In the genomic region with DNA sequence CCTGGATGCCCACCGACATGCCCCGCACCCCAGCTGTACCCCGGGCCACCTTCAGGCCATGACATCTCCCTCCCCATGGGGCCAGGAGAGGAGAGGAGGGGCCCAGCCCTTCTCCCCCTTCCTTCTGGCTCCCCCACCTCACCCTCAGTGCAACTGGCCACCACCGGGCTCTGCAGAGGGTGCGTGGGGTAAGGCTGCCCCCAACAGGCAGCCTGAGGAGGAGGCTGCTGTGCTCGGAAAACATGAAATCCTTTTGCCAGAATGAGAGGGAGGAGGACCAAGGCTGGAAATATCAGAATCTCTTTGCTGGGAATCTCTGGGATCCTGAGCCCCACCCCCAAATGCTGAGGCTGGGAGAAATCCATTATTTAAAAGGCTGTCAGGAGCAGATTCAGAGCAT, we compare ENCODE assay signal across 8 cellular contexts.
DNase-seq lines count a peak whose midpoint lies in the region; ATAC-seq and TF ChIP-seq lines count a peak whose summit lies in the region.

No MANE protein-coding gene starts in this region.

- no peak overlapping the region for H2AK5ac ChIP-seq in H9 (ENCODE audit: insufficient read length, low read length)

- no peak overlapping the region for H4K8ac ChIP-seq in H9 (replicated peaks; ENCODE audit: insufficient read length, low read depth, low read length)

- no peaks in the 10 kb centered on the region for H3K9me3 Mint-ChIP-seq in H9

- ATAC-seq in GM18520 (IDR thresholded peaks at IDR 0.05; ENCODE audit: unreplicated experiment) (no peak), HG02938 (IDR thresholded peaks at IDR 0.05; ENCODE audit: unreplicated experiment) (no peak)

- WGBS in H9 (ENCODE audit: extremely low coverage, insufficient read length, low lambda C conversion rate) = no CpG with 5 or more reads among the region's 6 CpGs

- H2BK5ac ChIP-seq in H9 (ENCODE audit: insufficient read length, low read length) = no peak overlapping the region

- DNase-seq in D341Med (ENCODE audit: low spot score) = peak; percentile 86
- peak; percentile 78 for DNase-seq in H9
- peak; percentile 53 for DNase-seq in RPMI8226
- DNase-seq in globus pallidus (ENCODE audit: low spot score) = peak; percentile 1
- no peak for DNase-seq in NCI-H510A treated with DMSO at 0.1 percent for 48 hours (lab: John Stamatoyannopoulos, UW)
- no peak for DNase-seq in NCI-H146 (lab: John Stamatoyannopoulos, UW)

- no peak overlapping the region for H3K14ac ChIP-seq in H9 (ENCODE audit: insufficient read depth, low read length)

- H3K27ac Mint-ChIP-seq in H9 = no peak overlapping the region

- no peaks in the 10 kb centered on the region for H3K36me3 Mint-ChIP-seq in H9 (ENCODE audit: insufficient read depth in 1 of 3, low read depth in 3 of 3)

- H3K4ac ChIP-seq in H9 (ENCODE audit: low read depth, low read length) = no peak overlapping the region

- no peak overlapping the region for H3K18ac ChIP-seq in H9 (ENCODE audit: insufficient read length, low read depth, low read length)

- no peak overlapping the region for H2AFZ ChIP-seq in H9 (ENCODE audit: low read length)

- no peak overlapping the region for H4K91ac ChIP-seq in H9 (ENCODE audit: insufficient read length, low read depth, low read length)

- no peaks in the 10 kb centered on the region for H3K27me3 ChIP-seq in H9 (ENCODE audit: insufficient read depth, low read length)

- no peaks in the 10 kb centered on the region for H3K23me2 ChIP-seq in H9 (ENCODE audit: insufficient read length, low read depth, low read length, poor library complexity, severe bottlenecking)

- no peaks in the 10 kb centered on the region for H4K20me1 ChIP-seq in H9 (ENCODE audit: control insufficient read depth, insufficient read depth, insufficient read length)

- no peak overlapping the region for H3K27ac ChIP-seq in H9 (ENCODE audit: insufficient read length, low read depth, low read length)

- peaks cover 5 to 7% of the 10 kb centered on the region in 2 experiments; a peak in 3 of 4 replicates for H3K4me1 Mint-ChIP-seq in H9

- no peak overlapping the region for H3K56ac ChIP-seq in H9 (ENCODE audit: insufficient read length, low read depth, low read length)

- no peak overlapping the region for H3K4me2 ChIP-seq in H9 (ENCODE audit: insufficient read depth, insufficient read length, low read length)

- H3K4me3 Mint-ChIP-seq in H9 = no peak overlapping the region

- no peaks in the 10 kb centered on the region for H3K79me1 ChIP-seq in H9 (ENCODE audit: insufficient read depth, low read depth, low read length, poor library complexity, severe bottlenecking)

- no peak overlapping the region for H3T11ph ChIP-seq in H9 (ENCODE audit: low read length)

- H3K4me1 ChIP-seq in H9 (ENCODE audit: insufficient read depth, low read length) = no peaks in the 10 kb centered on the region

- no peaks in the 10 kb centered on the region for H3K9me3 ChIP-seq in H9 (ENCODE audit: control insufficient read depth, low read depth, low read length)

- TF ChIP-seq CTCF in H9 (conservative IDR thresholded peaks at IDR 0.05) = peak; percentile 94

- H2BK12ac ChIP-seq in H9 (ENCODE audit: insufficient read length, low read depth, low read length) = no peak overlapping the region

- no peaks in the 10 kb centered on the region for H3K79me2 ChIP-seq in H9 (ENCODE audit: insufficient read depth, low read length)

- no peak overlapping the region for H3K9ac ChIP-seq in H9 (ENCODE audit: extremely low read depth, insufficient read length, low read length)

- no peak overlapping the region for H2BK20ac ChIP-seq in H9 (ENCODE audit: low read depth, low read length, poor library complexity, severe bottlenecking)

- H2BK120ac ChIP-seq in H9 (ENCODE audit: low read depth, low read length, poor library complexity, severe bottlenecking) = no peak overlapping the region

- H3K23ac ChIP-seq in H9 (ENCODE audit: insufficient read length, low read depth, low read length) = no peak overlapping the region

- no peak overlapping the region for H4K5ac ChIP-seq in H9 (ENCODE audit: insufficient read length, low read depth, low read length)

- peaks cover 51% of the 10 kb centered on the region for H3K27me3 Mint-ChIP-seq in H9 (ENCODE audit: low read depth)

- H2BK15ac ChIP-seq in H9 (ENCODE audit: low read depth, low read length) = no peak overlapping the region

Comparison
In these comparisons a context has a peak if more than half of its experiments do, and no peak if none do; other contexts are left out.
1. DNase-seq: peak in D341Med (single experiment), H9 (single experiment), RPMI8226 (single experiment) and globus pallidus (single experiment); none in NCI-H510A treated with DMSO at 0.1 percent for 48 hours (single experiment) and NCI-H146 (single experiment).